1 cellular context compared by ENCODE assay signal in the genomic region with DNA sequence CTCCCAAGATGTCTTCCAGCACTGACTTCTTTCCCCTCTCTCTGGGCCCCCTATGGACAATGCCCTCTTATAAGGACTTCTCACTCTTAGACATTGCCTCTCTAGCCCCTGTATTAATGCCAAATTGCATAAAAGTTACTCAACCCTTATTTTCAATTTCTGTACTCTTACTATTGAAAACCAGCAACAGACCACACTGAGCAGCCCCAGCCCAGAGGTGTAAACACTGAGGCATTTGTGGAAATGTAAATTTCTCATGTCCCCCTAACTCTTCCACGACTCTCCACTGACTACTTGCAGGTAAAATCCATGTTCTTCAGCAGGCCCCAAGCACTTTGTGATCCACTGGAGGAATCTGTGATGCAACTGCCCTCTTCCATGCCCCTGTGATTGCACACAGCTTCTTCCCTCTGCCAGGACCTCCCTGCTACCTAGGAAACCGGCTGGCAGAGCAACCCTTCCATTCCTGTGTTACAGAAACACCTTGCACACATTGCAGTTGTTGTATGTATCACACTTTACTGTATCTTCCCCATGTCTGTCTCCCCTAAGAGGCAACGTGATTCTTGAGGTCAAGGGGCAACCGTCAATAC.
TF ChIP-seq lines count a peak whose summit lies in the region.

No MANE protein-coding gene starts in this region.

TF ChIP-seq in neural cell, 6 proteins besides CTCF, POLR2A, EP300 and RAD21 (continued from another document):
- TF ChIP-seq, protein P1, sequence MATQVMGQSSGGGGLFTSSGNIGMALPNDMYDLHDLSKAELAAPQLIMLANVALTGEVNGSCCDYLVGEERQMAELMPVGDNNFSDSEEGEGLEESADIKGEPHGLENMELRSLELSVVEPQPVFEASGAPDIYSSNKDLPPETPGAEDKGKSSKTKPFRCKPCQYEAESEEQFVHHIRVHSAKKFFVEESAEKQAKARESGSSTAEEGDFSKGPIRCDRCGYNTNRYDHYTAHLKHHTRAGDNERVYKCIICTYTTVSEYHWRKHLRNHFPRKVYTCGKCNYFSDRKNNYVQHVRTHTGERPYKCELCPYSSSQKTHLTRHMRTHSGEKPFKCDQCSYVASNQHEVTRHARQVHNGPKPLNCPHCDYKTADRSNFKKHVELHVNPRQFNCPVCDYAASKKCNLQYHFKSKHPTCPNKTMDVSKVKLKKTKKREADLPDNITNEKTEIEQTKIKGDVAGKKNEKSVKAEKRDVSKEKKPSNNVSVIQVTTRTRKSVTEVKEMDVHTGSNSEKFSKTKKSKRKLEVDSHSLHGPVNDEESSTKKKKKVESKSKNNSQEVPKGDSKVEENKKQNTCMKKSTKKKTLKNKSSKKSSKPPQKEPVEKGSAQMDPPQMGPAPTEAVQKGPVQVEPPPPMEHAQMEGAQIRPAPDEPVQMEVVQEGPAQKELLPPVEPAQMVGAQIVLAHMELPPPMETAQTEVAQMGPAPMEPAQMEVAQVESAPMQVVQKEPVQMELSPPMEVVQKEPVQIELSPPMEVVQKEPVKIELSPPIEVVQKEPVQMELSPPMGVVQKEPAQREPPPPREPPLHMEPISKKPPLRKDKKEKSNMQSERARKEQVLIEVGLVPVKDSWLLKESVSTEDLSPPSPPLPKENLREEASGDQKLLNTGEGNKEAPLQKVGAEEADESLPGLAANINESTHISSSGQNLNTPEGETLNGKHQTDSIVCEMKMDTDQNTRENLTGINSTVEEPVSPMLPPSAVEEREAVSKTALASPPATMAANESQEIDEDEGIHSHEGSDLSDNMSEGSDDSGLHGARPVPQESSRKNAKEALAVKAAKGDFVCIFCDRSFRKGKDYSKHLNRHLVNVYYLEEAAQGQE (IDR thresholded peaks at IDR 0.05; ENCODE audit: borderline replicate concordance): no peak
- TF ChIP-seq TAF1 (IDR thresholded peaks at IDR 0.05; ENCODE audit: low read depth): no peak
- TF ChIP-seq MXI1 (conservative IDR thresholded peaks at IDR 0.05; ENCODE audit: poor library complexity, severe bottlenecking): no peak
- no peak for TF ChIP-seq POLR2AphosphoS5 (IDR thresholded peaks at IDR 0.05)
TF ChIP-seq in neural cell: peak in this region for 0.
